Comparison of ENCODE assay signal across 1 cellular context in the genomic region with DNA sequence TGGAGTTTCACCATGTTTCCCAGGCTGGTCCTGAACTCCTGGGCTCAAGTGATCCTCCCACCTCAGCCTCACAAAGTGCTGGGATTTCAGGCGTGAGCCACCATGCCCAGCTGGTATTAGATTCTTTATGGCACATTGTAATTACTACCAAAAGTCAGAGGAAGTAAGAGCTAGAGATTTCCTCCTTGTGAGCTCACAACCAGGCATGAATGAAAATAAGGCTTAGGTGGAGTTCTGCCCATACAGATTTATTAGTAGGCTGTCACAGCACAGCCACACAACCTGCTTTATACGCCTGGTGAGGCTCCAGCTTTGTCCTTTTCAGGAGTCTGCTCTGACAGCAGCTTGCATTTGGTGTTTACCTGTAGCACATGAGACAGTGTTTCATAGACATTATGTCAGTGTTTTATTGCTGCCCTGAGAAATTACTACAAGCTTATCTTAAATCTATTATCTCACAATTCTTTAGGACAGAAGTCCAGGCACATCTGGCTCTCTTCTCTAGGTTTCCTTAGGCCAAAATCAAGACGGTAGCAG.
TF ChIP-seq lines count a peak whose summit lies in the region.

No MANE protein-coding gene starts in this region.

TF ChIP-seq in K562, 482 proteins besides CTCF, POLR2A, EP300 and RAD21 (continued from another document):
- 0 out of 2 replicates have a peak, but pooled peaks have one; percentile 2 for TF ChIP-seq ARID1B (IDR thresholded peaks at IDR 0.05)
- TF ChIP-seq ZNF197 (CRISPR knock-in tag; IDR thresholded peaks at IDR 0.05; ENCODE audit: low read depth) = 0 out of 2 replicates have a peak, but pooled peaks have one; percentile 53
- TF ChIP-seq, protein P1, sequence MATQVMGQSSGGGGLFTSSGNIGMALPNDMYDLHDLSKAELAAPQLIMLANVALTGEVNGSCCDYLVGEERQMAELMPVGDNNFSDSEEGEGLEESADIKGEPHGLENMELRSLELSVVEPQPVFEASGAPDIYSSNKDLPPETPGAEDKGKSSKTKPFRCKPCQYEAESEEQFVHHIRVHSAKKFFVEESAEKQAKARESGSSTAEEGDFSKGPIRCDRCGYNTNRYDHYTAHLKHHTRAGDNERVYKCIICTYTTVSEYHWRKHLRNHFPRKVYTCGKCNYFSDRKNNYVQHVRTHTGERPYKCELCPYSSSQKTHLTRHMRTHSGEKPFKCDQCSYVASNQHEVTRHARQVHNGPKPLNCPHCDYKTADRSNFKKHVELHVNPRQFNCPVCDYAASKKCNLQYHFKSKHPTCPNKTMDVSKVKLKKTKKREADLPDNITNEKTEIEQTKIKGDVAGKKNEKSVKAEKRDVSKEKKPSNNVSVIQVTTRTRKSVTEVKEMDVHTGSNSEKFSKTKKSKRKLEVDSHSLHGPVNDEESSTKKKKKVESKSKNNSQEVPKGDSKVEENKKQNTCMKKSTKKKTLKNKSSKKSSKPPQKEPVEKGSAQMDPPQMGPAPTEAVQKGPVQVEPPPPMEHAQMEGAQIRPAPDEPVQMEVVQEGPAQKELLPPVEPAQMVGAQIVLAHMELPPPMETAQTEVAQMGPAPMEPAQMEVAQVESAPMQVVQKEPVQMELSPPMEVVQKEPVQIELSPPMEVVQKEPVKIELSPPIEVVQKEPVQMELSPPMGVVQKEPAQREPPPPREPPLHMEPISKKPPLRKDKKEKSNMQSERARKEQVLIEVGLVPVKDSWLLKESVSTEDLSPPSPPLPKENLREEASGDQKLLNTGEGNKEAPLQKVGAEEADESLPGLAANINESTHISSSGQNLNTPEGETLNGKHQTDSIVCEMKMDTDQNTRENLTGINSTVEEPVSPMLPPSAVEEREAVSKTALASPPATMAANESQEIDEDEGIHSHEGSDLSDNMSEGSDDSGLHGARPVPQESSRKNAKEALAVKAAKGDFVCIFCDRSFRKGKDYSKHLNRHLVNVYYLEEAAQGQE (CRISPR knock-in tag; IDR thresholded peaks at IDR 0.05; ENCODE audit: low read depth) = no peak
- TF ChIP-seq, protein P2, sequence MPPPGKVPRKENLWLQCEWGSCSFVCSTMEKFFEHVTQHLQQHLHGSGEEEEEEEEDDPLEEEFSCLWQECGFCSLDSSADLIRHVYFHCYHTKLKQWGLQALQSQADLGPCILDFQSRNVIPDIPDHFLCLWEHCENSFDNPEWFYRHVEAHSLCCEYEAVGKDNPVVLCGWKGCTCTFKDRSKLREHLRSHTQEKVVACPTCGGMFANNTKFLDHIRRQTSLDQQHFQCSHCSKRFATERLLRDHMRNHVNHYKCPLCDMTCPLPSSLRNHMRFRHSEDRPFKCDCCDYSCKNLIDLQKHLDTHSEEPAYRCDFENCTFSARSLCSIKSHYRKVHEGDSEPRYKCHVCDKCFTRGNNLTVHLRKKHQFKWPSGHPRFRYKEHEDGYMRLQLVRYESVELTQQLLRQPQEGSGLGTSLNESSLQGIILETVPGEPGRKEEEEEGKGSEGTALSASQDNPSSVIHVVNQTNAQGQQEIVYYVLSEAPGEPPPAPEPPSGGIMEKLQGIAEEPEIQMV (tag; conservative IDR thresholded peaks at IDR 0.05; ENCODE audit: low read depth) = no peak
- no peak for TF ChIP-seq RB1 (IDR thresholded peaks at IDR 0.05; ENCODE audit: low read depth)
- TF ChIP-seq, protein P3, sequence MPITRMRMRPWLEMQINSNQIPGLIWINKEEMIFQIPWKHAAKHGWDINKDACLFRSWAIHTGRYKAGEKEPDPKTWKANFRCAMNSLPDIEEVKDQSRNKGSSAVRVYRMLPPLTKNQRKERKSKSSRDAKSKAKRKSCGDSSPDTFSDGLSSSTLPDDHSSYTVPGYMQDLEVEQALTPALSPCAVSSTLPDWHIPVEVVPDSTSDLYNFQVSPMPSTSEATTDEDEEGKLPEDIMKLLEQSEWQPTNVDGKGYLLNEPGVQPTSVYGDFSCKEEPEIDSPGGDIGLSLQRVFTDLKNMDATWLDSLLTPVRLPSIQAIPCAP (CRISPR knock-in tag; IDR thresholded peaks at IDR 0.05; ENCODE audit: borderline replicate concordance) = no peak
- TF ChIP-seq, protein P4, sequence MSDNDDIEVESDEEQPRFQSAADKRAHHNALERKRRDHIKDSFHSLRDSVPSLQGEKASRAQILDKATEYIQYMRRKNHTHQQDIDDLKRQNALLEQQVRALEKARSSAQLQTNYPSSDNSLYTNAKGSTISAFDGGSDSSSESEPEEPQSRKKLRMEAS (CRISPR knock-in tag; IDR thresholded peaks at IDR 0.05) = no peak
- no peak for TF ChIP-seq HLTF (IDR thresholded peaks at IDR 0.05)
- no peak for TF ChIP-seq ZNF324 (CRISPR knock-in tag; IDR thresholded peaks at IDR 0.05)
- no peak for TF ChIP-seq POLR3A (IDR thresholded peaks at IDR 0.05; ENCODE audit: borderline replicate concordance, extremely low read depth, insufficient read depth, insufficient read length)
- TF ChIP-seq, protein P5, sequence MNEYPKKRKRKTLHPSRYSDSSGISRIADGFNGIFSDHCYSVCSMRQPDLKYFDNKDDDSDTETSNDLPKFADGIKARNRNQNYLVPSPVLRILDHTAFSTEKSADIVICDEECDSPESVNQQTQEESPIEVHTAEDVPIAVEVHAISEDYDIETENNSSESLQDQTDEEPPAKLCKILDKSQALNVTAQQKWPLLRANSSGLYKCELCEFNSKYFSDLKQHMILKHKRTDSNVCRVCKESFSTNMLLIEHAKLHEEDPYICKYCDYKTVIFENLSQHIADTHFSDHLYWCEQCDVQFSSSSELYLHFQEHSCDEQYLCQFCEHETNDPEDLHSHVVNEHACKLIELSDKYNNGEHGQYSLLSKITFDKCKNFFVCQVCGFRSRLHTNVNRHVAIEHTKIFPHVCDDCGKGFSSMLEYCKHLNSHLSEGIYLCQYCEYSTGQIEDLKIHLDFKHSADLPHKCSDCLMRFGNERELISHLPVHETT (CRISPR knock-in tag; conservative IDR thresholded peaks at IDR 0.05 in 1 of 2, IDR thresholded peaks at IDR 0.05 in 1 of 2) = peak in 1 of 2 experiments; percentile 50; a peak in 1 of 4 replicates
- no peak for TF ChIP-seq CHD1 (IDR thresholded peaks at IDR 0.05; ENCODE audit: low read length)
- TF ChIP-seq SRF (CRISPR knock-in tag; IDR thresholded peaks at IDR 0.05) = no peak
- TF ChIP-seq, protein P6, sequence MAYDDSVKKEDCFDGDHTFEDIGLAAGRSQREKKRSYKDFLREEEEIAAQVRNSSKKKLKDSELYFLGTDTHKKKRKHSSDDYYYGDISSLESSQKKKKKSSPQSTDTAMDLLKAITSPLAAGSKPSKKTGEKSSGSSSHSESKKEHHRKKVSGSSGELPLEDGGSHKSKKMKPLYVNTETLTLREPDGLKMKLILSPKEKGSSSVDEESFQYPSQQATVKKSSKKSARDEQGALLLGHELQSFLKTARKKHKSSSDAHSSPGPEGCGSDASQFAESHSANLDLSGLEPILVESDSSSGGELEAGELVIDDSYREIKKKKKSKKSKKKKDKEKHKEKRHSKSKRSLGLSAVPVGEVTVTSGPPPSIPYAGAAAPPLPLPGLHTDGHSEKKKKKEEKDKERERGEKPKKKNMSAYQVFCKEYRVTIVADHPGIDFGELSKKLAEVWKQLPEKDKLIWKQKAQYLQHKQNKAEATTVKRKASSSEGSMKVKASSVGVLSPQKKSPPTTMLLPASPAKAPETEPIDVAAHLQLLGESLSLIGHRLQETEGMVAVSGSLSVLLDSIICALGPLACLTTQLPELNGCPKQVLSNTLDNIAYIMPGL (CRISPR knock-in tag; IDR thresholded peaks at IDR 0.05) = no peak
- TF ChIP-seq MEIS2 (IDR thresholded peaks at IDR 0.05; ENCODE audit: partially characterized antibody) = peak; percentile 11
- no peak for TF ChIP-seq TAF9B (IDR thresholded peaks at IDR 0.05; ENCODE audit: partially characterized antibody)
- no peak for TF ChIP-seq CC2D1A (IDR thresholded peaks at IDR 0.05)
- TF ChIP-seq, protein P7, sequence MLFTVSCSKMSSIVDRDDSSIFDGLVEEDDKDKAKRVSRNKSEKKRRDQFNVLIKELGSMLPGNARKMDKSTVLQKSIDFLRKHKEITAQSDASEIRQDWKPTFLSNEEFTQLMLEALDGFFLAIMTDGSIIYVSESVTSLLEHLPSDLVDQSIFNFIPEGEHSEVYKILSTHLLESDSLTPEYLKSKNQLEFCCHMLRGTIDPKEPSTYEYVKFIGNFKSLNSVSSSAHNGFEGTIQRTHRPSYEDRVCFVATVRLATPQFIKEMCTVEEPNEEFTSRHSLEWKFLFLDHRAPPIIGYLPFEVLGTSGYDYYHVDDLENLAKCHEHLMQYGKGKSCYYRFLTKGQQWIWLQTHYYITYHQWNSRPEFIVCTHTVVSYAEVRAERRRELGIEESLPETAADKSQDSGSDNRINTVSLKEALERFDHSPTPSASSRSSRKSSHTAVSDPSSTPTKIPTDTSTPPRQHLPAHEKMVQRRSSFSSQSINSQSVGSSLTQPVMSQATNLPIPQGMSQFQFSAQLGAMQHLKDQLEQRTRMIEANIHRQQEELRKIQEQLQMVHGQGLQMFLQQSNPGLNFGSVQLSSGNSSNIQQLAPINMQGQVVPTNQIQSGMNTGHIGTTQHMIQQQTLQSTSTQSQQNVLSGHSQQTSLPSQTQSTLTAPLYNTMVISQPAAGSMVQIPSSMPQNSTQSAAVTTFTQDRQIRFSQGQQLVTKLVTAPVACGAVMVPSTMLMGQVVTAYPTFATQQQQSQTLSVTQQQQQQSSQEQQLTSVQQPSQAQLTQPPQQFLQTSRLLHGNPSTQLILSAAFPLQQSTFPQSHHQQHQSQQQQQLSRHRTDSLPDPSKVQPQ (CRISPR knock-in tag; IDR thresholded peaks at IDR 0.05; ENCODE audit: borderline replicate concordance) = no peak
- peak; percentile 60 for TF ChIP-seq FOSL1 (tag; conservative IDR thresholded peaks at IDR 0.05)
- TF ChIP-seq, protein P8, sequence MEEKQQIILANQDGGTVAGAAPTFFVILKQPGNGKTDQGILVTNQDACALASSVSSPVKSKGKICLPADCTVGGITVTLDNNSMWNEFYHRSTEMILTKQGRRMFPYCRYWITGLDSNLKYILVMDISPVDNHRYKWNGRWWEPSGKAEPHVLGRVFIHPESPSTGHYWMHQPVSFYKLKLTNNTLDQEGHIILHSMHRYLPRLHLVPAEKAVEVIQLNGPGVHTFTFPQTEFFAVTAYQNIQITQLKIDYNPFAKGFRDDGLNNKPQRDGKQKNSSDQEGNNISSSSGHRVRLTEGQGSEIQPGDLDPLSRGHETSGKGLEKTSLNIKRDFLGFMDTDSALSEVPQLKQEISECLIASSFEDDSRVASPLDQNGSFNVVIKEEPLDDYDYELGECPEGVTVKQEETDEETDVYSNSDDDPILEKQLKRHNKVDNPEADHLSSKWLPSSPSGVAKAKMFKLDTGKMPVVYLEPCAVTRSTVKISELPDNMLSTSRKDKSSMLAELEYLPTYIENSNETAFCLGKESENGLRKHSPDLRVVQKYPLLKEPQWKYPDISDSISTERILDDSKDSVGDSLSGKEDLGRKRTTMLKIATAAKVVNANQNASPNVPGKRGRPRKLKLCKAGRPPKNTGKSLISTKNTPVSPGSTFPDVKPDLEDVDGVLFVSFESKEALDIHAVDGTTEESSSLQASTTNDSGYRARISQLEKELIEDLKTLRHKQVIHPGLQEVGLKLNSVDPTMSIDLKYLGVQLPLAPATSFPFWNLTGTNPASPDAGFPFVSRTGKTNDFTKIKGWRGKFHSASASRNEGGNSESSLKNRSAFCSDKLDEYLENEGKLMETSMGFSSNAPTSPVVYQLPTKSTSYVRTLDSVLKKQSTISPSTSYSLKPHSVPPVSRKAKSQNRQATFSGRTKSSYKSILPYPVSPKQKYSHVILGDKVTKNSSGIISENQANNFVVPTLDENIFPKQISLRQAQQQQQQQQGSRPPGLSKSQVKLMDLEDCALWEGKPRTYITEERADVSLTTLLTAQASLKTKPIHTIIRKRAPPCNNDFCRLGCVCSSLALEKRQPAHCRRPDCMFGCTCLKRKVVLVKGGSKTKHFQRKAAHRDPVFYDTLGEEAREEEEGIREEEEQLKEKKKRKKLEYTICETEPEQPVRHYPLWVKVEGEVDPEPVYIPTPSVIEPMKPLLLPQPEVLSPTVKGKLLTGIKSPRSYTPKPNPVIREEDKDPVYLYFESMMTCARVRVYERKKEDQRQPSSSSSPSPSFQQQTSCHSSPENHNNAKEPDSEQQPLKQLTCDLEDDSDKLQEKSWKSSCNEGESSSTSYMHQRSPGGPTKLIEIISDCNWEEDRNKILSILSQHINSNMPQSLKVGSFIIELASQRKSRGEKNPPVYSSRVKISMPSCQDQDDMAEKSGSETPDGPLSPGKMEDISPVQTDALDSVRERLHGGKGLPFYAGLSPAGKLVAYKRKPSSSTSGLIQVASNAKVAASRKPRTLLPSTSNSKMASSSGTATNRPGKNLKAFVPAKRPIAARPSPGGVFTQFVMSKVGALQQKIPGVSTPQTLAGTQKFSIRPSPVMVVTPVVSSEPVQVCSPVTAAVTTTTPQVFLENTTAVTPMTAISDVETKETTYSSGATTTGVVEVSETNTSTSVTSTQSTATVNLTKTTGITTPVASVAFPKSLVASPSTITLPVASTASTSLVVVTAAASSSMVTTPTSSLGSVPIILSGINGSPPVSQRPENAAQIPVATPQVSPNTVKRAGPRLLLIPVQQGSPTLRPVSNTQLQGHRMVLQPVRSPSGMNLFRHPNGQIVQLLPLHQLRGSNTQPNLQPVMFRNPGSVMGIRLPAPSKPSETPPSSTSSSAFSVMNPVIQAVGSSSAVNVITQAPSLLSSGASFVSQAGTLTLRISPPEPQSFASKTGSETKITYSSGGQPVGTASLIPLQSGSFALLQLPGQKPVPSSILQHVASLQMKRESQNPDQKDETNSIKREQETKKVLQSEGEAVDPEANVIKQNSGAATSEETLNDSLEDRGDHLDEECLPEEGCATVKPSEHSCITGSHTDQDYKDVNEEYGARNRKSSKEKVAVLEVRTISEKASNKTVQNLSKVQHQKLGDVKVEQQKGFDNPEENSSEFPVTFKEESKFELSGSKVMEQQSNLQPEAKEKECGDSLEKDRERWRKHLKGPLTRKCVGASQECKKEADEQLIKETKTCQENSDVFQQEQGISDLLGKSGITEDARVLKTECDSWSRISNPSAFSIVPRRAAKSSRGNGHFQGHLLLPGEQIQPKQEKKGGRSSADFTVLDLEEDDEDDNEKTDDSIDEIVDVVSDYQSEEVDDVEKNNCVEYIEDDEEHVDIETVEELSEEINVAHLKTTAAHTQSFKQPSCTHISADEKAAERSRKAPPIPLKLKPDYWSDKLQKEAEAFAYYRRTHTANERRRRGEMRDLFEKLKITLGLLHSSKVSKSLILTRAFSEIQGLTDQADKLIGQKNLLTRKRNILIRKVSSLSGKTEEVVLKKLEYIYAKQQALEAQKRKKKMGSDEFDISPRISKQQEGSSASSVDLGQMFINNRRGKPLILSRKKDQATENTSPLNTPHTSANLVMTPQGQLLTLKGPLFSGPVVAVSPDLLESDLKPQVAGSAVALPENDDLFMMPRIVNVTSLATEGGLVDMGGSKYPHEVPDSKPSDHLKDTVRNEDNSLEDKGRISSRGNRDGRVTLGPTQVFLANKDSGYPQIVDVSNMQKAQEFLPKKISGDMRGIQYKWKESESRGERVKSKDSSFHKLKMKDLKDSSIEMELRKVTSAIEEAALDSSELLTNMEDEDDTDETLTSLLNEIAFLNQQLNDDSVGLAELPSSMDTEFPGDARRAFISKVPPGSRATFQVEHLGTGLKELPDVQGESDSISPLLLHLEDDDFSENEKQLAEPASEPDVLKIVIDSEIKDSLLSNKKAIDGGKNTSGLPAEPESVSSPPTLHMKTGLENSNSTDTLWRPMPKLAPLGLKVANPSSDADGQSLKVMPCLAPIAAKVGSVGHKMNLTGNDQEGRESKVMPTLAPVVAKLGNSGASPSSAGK (IDR thresholded peaks at IDR 0.05) = no peak; the same call in 1 of the 2 replicates
- TF ChIP-seq ZBTB7A (IDR thresholded peaks at IDR 0.05; ENCODE audit: borderline replicate concordance, control insufficient read depth, low read depth, low read length) = no peak
- TF ChIP-seq, protein P9, sequence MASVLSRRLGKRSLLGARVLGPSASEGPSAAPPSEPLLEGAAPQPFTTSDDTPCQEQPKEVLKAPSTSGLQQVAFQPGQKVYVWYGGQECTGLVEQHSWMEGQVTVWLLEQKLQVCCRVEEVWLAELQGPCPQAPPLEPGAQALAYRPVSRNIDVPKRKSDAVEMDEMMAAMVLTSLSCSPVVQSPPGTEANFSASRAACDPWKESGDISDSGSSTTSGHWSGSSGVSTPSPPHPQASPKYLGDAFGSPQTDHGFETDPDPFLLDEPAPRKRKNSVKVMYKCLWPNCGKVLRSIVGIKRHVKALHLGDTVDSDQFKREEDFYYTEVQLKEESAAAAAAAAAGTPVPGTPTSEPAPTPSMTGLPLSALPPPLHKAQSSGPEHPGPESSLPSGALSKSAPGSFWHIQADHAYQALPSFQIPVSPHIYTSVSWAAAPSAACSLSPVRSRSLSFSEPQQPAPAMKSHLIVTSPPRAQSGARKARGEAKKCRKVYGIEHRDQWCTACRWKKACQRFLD (CRISPR knock-in tag; IDR thresholded peaks at IDR 0.05) = peak; percentile 3; the same call in 1 of the 2 replicates
TF ChIP-seq in K562: peak in this region for 8.
